ENCODE assay signal across 25 cellular contexts in the genomic region with DNA sequence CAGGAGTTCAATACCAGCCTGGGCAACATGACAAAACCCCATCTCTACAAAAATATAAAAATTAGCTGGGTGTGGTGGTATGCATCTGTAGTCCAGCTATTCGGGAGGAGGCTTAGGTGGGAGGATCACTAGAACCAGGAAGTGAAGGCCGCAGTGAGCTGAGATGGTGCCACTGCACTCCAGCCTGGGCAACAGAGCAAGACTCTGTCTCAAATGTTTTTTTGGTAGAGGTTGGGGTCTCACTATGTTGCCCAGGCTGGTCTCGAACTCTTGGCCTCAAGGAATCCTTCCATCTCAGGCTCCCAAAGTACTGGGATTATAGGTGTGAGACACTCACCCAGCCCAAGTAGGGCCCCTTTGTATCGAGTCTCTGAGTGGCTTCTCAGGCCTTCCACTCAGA. TPM values are rescaled to one million over a fixed set of nuclear protein-coding genes. Genes with fewer than 3 reads are reported as not detected.
"Had no signal": no experiment of that assay in that cellular context is flagged by ENCODE, and none has a peak within 500 bp of the region (broad histone marks: within the 10 kb centered on the region; RNA-seq: fewer than 3 reads in every experiment).

No MANE protein-coding gene starts in this region.

- H3K4me3 ChIP-seq: stomach, transverse colon, uterus had no signal

- FAIRE-seq: frontal cortex, islet of Langerhans, small intestine had no signal

- H3K4me3 Mint-ChIP-seq: activated naive CD4-positive, alpha-beta T cell treated with anti-CD3 and anti-CD28 coated beads, Interleukin-2, amount 10 ng/mL, durations not matched to agents 7 days and 5 days; nephron progenitor cell; stimulated activated memory B cell treated with anti-CD40 and anti-IgM and Interleukin-4, amounts not matched to agents 10 μg/mL and 1 μg/mL and 100 μg/mL, for 72 hours had no signal

- H3K27ac Mint-ChIP-seq: activated T-cell treated with anti-CD3 and anti-CD28 coated beads, Interleukin-2, amount 50 U/mL, for 72 hours; memory B cell; nephron progenitor cell; stimulated activated memory B cell treated with anti-CD40 and anti-IgM and Interleukin-4, amounts not matched to agents 10 μg/mL and 1 μg/mL and 100 μg/mL, for 72 hours had no signal

- H3K9me3 ChIP-seq: stomach, transverse colon, uterus had no signal

- H3K9me3 Mint-ChIP-seq: activated naive CD4-positive, alpha-beta T cell treated with anti-CD3 and anti-CD28 coated beads, Interleukin-2, amount 10 ng/mL, durations not matched to agents 7 days and 5 days; activated T-cell treated with anti-CD3 and anti-CD28 coated beads, Interleukin-2, amount 50 U/mL, for 72 hours; memory B cell; nephron progenitor cell; stimulated activated memory B cell treated with anti-CD40 and anti-IgM and Interleukin-4, amounts not matched to agents 10 μg/mL and 1 μg/mL and 100 μg/mL, for 72 hours; T-cell had no signal

- H3K36me3 ChIP-seq: uterus had no signal

- H3K36me3 Mint-ChIP-seq: T-cell had no signal

- H3K27me3 Mint-ChIP-seq: activated naive CD4-positive, alpha-beta T cell treated with anti-CD3 and anti-CD28 coated beads, Interleukin-2, amount 10 ng/mL, durations not matched to agents 7 days and 5 days; memory B cell; stimulated activated memory B cell treated with anti-CD40 and anti-IgM and Interleukin-4, amounts not matched to agents 10 μg/mL and 1 μg/mL and 100 μg/mL, for 72 hours; T-cell had no signal

- H3K27me3 ChIP-seq: brain microvascular endothelial cell, stomach, transverse colon, uterus had no signal

- H3K27ac ChIP-seq: brain microvascular endothelial cell, uterus had no signal

- ATAC-seq: activated T-cell treated with anti-CD3 and anti-CD28 coated beads, Interleukin-2, amount 50 U/mL, for 72 hours; esophagus mucosa; left cardiac atrium; sciatic nerve; stimulated activated memory B cell treated with anti-CD40 and anti-IgM and Interleukin-4, amounts not matched to agents 10 μg/mL and 1 μg/mL and 100 μg/mL, for 72 hours; T-cell had no signal

- DNase-seq: activated CD4-positive, alpha-beta T cell treated with anti-CD3 and anti-CD28 coated beads, Interleukin-2, amount 50 U/mL, for 4 hours; activated naive CD4-positive, alpha-beta T cell treated with anti-CD3 and anti-CD28 coated beads, Interleukin-2, amount 10 ng/mL, durations not matched to agents 7 days and 5 days; activated T-cell treated with anti-CD3 and anti-CD28 coated beads, Interleukin-2, amount 50 U/mL, for 72 hours; aorta; brain microvascular endothelial cell; caudate nucleus; dermis blood vessel endothelial cell; effector CD8-positive, alpha-beta T cell; left cardiac atrium; nephron progenitor cell; occipital lobe; small intestine; stimulated activated CD4-positive, alpha-beta T cell treated with anti-CD3 and anti-CD28 coated beads, Interleukin-2, amount 100 ng/mL, for 24 hours; stomach; T-cell; T-helper 9 cell; transverse colon; uterus had no signal

RNA-seq across cellular contexts. Expression of gene LSMEM2, which starts 15.2 kb away (rescaled TPM):
- total RNA-seq: dermis blood vessel endothelial cell, esophagus mucosa, stomach, T-cell, temporal lobe, transverse colon had no signal
